Comparison of ENCODE assay signal across 1 cellular context in the genomic region with DNA sequence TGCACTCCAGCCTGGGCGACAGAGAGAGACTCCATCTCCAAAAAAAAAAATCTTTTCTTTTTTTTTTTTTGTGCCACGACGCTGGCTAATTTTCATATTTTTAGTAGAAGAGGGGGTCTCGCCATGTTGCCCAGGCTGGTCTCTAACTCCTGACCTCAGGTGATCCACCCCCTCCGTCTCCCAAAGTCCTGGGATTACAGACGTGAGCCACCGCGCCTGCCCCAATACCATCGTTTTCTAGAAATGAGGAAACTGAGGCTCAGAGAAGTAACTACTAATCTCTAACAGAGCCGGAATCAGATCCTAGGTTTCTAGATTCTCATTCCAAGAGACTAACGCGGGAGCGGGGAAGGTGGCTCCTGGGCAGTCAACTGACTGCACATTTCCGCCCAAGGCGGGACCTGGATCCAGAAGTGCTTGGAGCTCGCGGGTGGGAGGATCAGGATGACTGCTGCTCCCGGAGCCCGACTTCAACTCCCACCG.
TF ChIP-seq lines count a peak whose summit lies in the region.

No MANE protein-coding gene starts in this region.

TF ChIP-seq in K562, 482 proteins besides CTCF, POLR2A, EP300 and RAD21:
- TF ChIP-seq RCOR1 (IDR thresholded peaks at IDR 0.05; ENCODE audit: borderline replicate concordance in 1 of 2, low read depth in 2 of 2, low read length in 2 of 2) (no peak), YY1 (IDR thresholded peaks at IDR 0.05; ENCODE audit: borderline replicate concordance in 1 of 3, control insufficient read depth in 1 of 3, extremely low read depth in 1 of 3, insufficient read depth in 3 of 3, insufficient read length in 1 of 3, insufficient replicate concordance in 2 of 3, low read depth in 1 of 3, low read length in 2 of 3) (peak in 1 of 3 experiments; percentile 4), SMARCA4 (IDR thresholded peaks at IDR 0.05) (peak; percentile 8; the same call in 1 of the 2 replicates), ZNF224 (CRISPR knock-in tag; IDR thresholded peaks at IDR 0.05) (no peak), DDX20 (tag; IDR thresholded peaks at IDR 0.05; ENCODE audit: low read depth) (no peak), PHB (CRISPR knock-in tag; IDR thresholded peaks at IDR 0.05) (peak; percentile 14; the same call in 1 of the 2 replicates), KLF13 (tag; IDR thresholded peaks at IDR 0.05; ENCODE audit: borderline replicate concordance, low read depth) (no peak), MBD2 (IDR thresholded peaks at IDR 0.05; ENCODE audit: borderline replicate concordance, low read depth) (0 out of 2 replicates have a peak, but pooled peaks have one; percentile 10), DPF2 (IDR thresholded peaks at IDR 0.05) (peak; percentile 9; the same call in 1 of the 2 replicates), SMAD4 (CRISPR knock-in tag; conservative IDR thresholded peaks at IDR 0.05) (0 out of 2 replicates have a peak, but pooled peaks have one; percentile 19), POLR2B (IDR thresholded peaks at IDR 0.05; ENCODE audit: low read depth, partially characterized antibody) (peak; percentile 68), NFYB (IDR thresholded peaks at IDR 0.05; ENCODE audit: extremely low read depth, insufficient read length) (no peak), ZNF121 (CRISPR knock-in tag; conservative IDR thresholded peaks at IDR 0.05) (peak; percentile 43), CBX5 (IDR thresholded peaks at IDR 0.05; ENCODE audit: borderline replicate concordance, low read depth) (no peak), PML (IDR thresholded peaks at IDR 0.05; ENCODE audit: low read length) (0 out of 2 replicates have a peak, but pooled peaks have one; percentile 77), MECOM (CRISPR knock-in tag; IDR thresholded peaks at IDR 0.05) (0 out of 2 replicates have a peak, but pooled peaks have one; percentile 57), SMARCC2 (IDR thresholded peaks at IDR 0.05; ENCODE audit: low read depth) (0 out of 2 replicates have a peak, but pooled peaks have one; percentile 30), CHD1 (IDR thresholded peaks at IDR 0.05; ENCODE audit: low read length) (peak; percentile 67), ZNF592 (IDR thresholded peaks at IDR 0.05) (peak; percentile 19; the same call in 1 of the 2 replicates), MEF2A (IDR thresholded peaks at IDR 0.05; ENCODE audit: control insufficient read depth, low read depth, low read length) (no peak), ETV1 (tag; conservative IDR thresholded peaks at IDR 0.05; ENCODE audit: low read depth) (no peak), ZNF76 (CRISPR knock-in tag; IDR thresholded peaks at IDR 0.05; ENCODE audit: borderline replicate concordance) (0 out of 2 replicates have a peak, but pooled peaks have one; percentile 6), ZNF263 (CRISPR knock-in tag; IDR thresholded peaks at IDR 0.05; ENCODE audit: borderline replicate concordance) (no peak)
- TF ChIP-seq, protein P1, sequence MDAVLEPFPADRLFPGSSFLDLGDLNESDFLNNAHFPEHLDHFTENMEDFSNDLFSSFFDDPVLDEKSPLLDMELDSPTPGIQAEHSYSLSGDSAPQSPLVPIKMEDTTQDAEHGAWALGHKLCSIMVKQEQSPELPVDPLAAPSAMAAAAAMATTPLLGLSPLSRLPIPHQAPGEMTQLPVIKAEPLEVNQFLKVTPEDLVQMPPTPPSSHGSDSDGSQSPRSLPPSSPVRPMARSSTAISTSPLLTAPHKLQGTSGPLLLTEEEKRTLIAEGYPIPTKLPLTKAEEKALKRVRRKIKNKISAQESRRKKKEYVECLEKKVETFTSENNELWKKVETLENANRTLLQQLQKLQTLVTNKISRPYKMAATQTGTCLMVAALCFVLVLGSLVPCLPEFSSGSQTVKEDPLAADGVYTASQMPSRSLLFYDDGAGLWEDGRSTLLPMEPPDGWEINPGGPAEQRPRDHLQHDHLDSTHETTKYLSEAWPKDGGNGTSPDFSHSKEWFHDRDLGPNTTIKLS (IDR thresholded peaks at IDR 0.05; ENCODE audit: borderline replicate concordance, low read depth): no peak
- TF ChIP-seq, protein P2, sequence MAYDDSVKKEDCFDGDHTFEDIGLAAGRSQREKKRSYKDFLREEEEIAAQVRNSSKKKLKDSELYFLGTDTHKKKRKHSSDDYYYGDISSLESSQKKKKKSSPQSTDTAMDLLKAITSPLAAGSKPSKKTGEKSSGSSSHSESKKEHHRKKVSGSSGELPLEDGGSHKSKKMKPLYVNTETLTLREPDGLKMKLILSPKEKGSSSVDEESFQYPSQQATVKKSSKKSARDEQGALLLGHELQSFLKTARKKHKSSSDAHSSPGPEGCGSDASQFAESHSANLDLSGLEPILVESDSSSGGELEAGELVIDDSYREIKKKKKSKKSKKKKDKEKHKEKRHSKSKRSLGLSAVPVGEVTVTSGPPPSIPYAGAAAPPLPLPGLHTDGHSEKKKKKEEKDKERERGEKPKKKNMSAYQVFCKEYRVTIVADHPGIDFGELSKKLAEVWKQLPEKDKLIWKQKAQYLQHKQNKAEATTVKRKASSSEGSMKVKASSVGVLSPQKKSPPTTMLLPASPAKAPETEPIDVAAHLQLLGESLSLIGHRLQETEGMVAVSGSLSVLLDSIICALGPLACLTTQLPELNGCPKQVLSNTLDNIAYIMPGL (CRISPR knock-in tag; IDR thresholded peaks at IDR 0.05): no peak
- TF ChIP-seq, protein P3, sequence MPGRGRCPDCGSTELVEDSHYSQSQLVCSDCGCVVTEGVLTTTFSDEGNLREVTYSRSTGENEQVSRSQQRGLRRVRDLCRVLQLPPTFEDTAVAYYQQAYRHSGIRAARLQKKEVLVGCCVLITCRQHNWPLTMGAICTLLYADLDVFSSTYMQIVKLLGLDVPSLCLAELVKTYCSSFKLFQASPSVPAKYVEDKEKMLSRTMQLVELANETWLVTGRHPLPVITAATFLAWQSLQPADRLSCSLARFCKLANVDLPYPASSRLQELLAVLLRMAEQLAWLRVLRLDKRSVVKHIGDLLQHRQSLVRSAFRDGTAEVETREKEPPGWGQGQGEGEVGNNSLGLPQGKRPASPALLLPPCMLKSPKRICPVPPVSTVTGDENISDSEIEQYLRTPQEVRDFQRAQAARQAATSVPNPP (IDR thresholded peaks at IDR 0.05; ENCODE audit: borderline replicate concordance, insufficient read depth, insufficient read length): no peak
